1 cellular context compared by ENCODE assay signal in the genomic region with DNA sequence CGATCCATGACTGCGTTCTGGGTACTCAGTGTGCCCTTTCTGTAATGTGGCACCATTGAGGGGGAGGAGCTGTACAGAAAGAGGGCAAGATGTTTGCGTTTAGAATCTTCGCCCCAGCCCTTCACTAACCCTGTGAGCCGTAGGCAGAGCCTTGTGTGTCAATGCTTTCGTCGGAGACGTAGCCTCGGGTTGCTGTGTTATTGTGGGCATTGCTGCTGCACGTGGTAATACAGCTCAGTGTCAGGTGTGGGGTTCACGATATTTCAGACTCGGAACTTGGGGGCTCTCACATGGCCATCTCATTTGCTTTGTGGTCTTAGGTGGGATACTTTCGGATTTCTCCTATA.
TF ChIP-seq lines count a peak whose summit lies in the region.

No MANE protein-coding gene starts in this region.

TF ChIP-seq in GM12878, 131 proteins besides CTCF, POLR2A, EP300 and RAD21:
- TF ChIP-seq BCL11A (IDR thresholded peaks at IDR 0.05; ENCODE audit: low read depth, low read length) (no peak), EED (IDR thresholded peaks at IDR 0.05; ENCODE audit: low read depth) (no peak), GABPA (IDR thresholded peaks at IDR 0.05; ENCODE audit: low read depth) (no peak), FOXK2 (IDR thresholded peaks at IDR 0.05) (no peak), ZNF217 (IDR thresholded peaks at IDR 0.05) (no peak), NFIC (IDR thresholded peaks at IDR 0.05; ENCODE audit: low read depth, low read length) (no peak), SIN3A (IDR thresholded peaks at IDR 0.05; ENCODE audit: low read depth, low read length) (no peak), MEF2A (IDR thresholded peaks at IDR 0.05; ENCODE audit: insufficient read depth, low read depth, low read length) (no peak), ATF7 (IDR thresholded peaks at IDR 0.05; ENCODE audit: low read depth) (no peak), BRCA1 (IDR thresholded peaks at IDR 0.05; ENCODE audit: low read depth, low read length) (no peak), CBFB (IDR thresholded peaks at IDR 0.05; ENCODE audit: low read depth) (no peak), ZNF622 (IDR thresholded peaks at IDR 0.05) (no peak), STAT1 (conservative IDR thresholded peaks at IDR 0.05) (no peak), POLR2AphosphoS2 (IDR thresholded peaks at IDR 0.05; ENCODE audit: low read depth, low read length) (no peak), NFYA (IDR thresholded peaks at IDR 0.05; ENCODE audit: borderline replicate concordance, low read depth, low read length) (no peak)
